Comparison of ENCODE assay signal across 14 cellular contexts in the genomic region with DNA sequence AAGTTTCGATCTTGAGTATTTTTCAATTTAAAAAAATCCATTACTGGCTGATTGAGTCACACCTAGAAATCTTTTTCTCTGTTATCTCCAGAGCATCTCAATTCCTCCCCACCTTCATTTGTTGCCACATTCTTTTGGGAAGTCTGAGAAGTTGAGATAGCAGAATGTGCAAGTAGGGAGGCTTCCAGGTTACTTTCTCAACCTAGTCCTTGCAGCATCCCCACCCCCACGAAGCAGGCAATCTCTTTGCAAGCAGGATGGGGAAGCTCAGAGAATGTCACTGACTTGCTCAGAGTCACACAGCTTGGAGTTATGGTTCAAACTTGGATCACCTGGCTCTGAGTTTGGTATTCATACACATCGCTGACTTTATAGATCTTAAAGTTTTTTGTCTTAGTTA. TPM values are rescaled to one million over a fixed set of nuclear protein-coding genes. Genes with fewer than 3 reads are reported as not detected.
A peak's percentile ranks its signal among the peaks of the same experiment; 100 is the strongest.
DNase-seq lines count a peak whose midpoint lies in the region; ATAC-seq and TF ChIP-seq lines count a peak whose summit lies in the region.
"Had no signal": no experiment of that assay in that cellular context is flagged by ENCODE, and none has a peak within 500 bp of the region (broad histone marks: within the 10 kb centered on the region; RNA-seq: fewer than 3 reads in every experiment).

No MANE protein-coding gene starts in this region.

- peaks cover under 1% of the 10 kb centered on the region for H3K9me3 Mint-ChIP-seq in activated T-helper 1 cell treated with anti-CD3 and anti-CD28 coated beads, Interleukin-12 subunit alpha, Interleukin-12 subunit beta, Interleukin-2, Interleukin-4 antibody, amounts not matched to agents 30 ng/mL and 10 ng/mL and 1 ng/mL, durations not matched to agents 14 hours and 24 hours and 36 hours
- H3K9me3 Mint-ChIP-seq in memory B cell: no peaks in the 10 kb centered on the region

- H3K36me3 ChIP-seq in heart right ventricle: no peaks in the 10 kb centered on the region
- H3K36me3 ChIP-seq in vagina: no peaks in the 10 kb centered on the region
- H3K36me3 ChIP-seq: neutrophil had no signal

- ATAC-seq in heart right ventricle (peak in 1 of 8 donors; percentile 7), memory B cell (ENCODE audit: low read depth) (no peak)

- H3K4me1 ChIP-seq in heart right ventricle: peaks cover 4 to 49% (median 38%) of the 10 kb centered on the region in 9 donors
- H3K4me1 ChIP-seq in vagina: peaks cover 33% of the 10 kb centered on the region

- H3K27me3 Mint-ChIP-seq in activated T-helper 1 cell treated with anti-CD3 and anti-CD28 coated beads, Interleukin-12 subunit alpha, Interleukin-12 subunit beta, Interleukin-2, Interleukin-4 antibody, amounts not matched to agents 30 ng/mL and 10 ng/mL and 1 ng/mL, durations not matched to agents 14 hours and 24 hours and 36 hours (ENCODE audit: insufficient read depth): no peaks in the 10 kb centered on the region
- no peaks in the 10 kb centered on the region for H3K27me3 Mint-ChIP-seq in memory B cell
- H3K27me3 Mint-ChIP-seq: stimulated activated naive B cell treated with anti-CD40 and anti-IgM and Interleukin-4, amounts not matched to agents 10 μg/mL and 1 μg/mL and 100 μg/mL, for 72 hours had no signal

- DNase-seq in heart right ventricle (no peak), cardiac septum (ENCODE audit: low spot score) (no peak), memory B cell (ENCODE audit: low spot score in 2 of 2) (no peak), vagina (ENCODE audit: extremely low spot score in 2 of 2) (no peak), substantia nigra (lab: John Stamatoyannopoulos, UW) (no peak), DMS114 treated with DMSO at 0.1 percent for 48 hours (lab: John Stamatoyannopoulos, UW; ENCODE audit: unreplicated experiment) (no peak), NCI-H2107 treated with DMSO at 0.1 percent for 48 hours (lab: John Stamatoyannopoulos, UW; ENCODE audit: unreplicated experiment) (no peak)
- no peak for DNase-seq in activated T-helper 1 cell treated with anti-CD3 and anti-CD28 coated beads, Interleukin-12 subunit alpha, Interleukin-12 subunit beta, Interleukin-2, Interleukin-4 antibody, amounts not matched to agents 30 ng/mL and 10 ng/mL and 1 ng/mL, durations not matched to agents 14 hours and 24 hours and 36 hours (ENCODE audit: low spot score)
- DNase-seq: HCEC 1CT; NCI-H226; stimulated activated naive B cell treated with anti-CD40 and anti-IgM and Interleukin-4, amounts not matched to agents 10 μg/mL and 1 μg/mL and 100 μg/mL, for 72 hours had no signal

- H3K9me3 ChIP-seq in heart right ventricle (no peaks in the 10 kb centered on the region), vagina (no peaks in the 10 kb centered on the region)
- H3K9me3 ChIP-seq: neutrophil had no signal

- H3K27ac ChIP-seq in heart right ventricle (peak overlapping the region in 9 of 10 donors; percentile 44 to 88 (median 81)), vagina (peak overlapping the region; percentile 60), substantia nigra (ENCODE audit: low read depth, low read length, poor library complexity, severe bottlenecking) (no peak overlapping the region)
- H3K27ac ChIP-seq: C4-2B, KMS-11, neutrophil had no signal

- H3K27me3 ChIP-seq in heart right ventricle: no peaks in the 10 kb centered on the region
- H3K27me3 ChIP-seq in vagina: no peaks in the 10 kb centered on the region
- H3K27me3 ChIP-seq: neutrophil had no signal

- peaks cover 33% of the 10 kb centered on the region for H3K4me1 Mint-ChIP-seq in activated T-helper 1 cell treated with anti-CD3 and anti-CD28 coated beads, Interleukin-12 subunit alpha, Interleukin-12 subunit beta, Interleukin-2, Interleukin-4 antibody, amounts not matched to agents 30 ng/mL and 10 ng/mL and 1 ng/mL, durations not matched to agents 14 hours and 24 hours and 36 hours (ENCODE audit: low read depth)
- peaks cover 19% of the 10 kb centered on the region for H3K4me1 Mint-ChIP-seq in memory B cell

- no peaks in the 10 kb centered on the region for H3K36me3 Mint-ChIP-seq in activated T-helper 1 cell treated with anti-CD3 and anti-CD28 coated beads, Interleukin-12 subunit alpha, Interleukin-12 subunit beta, Interleukin-2, Interleukin-4 antibody, amounts not matched to agents 30 ng/mL and 10 ng/mL and 1 ng/mL, durations not matched to agents 14 hours and 24 hours and 36 hours (ENCODE audit: low read depth)
- no peaks in the 10 kb centered on the region for H3K36me3 Mint-ChIP-seq in memory B cell
- H3K36me3 Mint-ChIP-seq: stimulated activated naive B cell treated with anti-CD40 and anti-IgM and Interleukin-4, amounts not matched to agents 10 μg/mL and 1 μg/mL and 100 μg/mL, for 72 hours had no signal

- no peak for TF ChIP-seq POLR2A in vagina (IDR thresholded peaks at IDR 0.05)

- H3K27ac Mint-ChIP-seq in activated T-helper 1 cell treated with anti-CD3 and anti-CD28 coated beads, Interleukin-12 subunit alpha, Interleukin-12 subunit beta, Interleukin-2, Interleukin-4 antibody, amounts not matched to agents 30 ng/mL and 10 ng/mL and 1 ng/mL, durations not matched to agents 14 hours and 24 hours and 36 hours: peak overlapping the region; percentile 92
- H3K27ac Mint-ChIP-seq in memory B cell: peak overlapping the region; percentile 75

- peak overlapping the region; percentile 69 for H3K4me3 Mint-ChIP-seq in activated T-helper 1 cell treated with anti-CD3 and anti-CD28 coated beads, Interleukin-12 subunit alpha, Interleukin-12 subunit beta, Interleukin-2, Interleukin-4 antibody, amounts not matched to agents 30 ng/mL and 10 ng/mL and 1 ng/mL, durations not matched to agents 14 hours and 24 hours and 36 hours
- no peak overlapping the region for H3K4me3 Mint-ChIP-seq in memory B cell

- H3K4me3 ChIP-seq in heart right ventricle: no peak overlapping the region
- no peak overlapping the region for H3K4me3 ChIP-seq in vagina

- WGBS in heart right ventricle, 2 donors: 66 to 73% methylated on average over 3 of the region's 3 CpGs

- TF ChIP-seq CTCF in heart right ventricle (IDR thresholded peaks at IDR 0.05) (no peak), vagina (IDR thresholded peaks at IDR 0.05) (no peak)

- intact Hi-C loops in heart right ventricle (cut with DNase I): no loop called here
- intact Hi-C loops in cardiac septum (cut with DNase I): no loop called here
- intact Hi-C loops in activated T-helper 1 cell treated with anti-CD3 and anti-CD28 coated beads, Interleukin-12 subunit alpha, Interleukin-12 subunit beta, Interleukin-2, Interleukin-4 antibody, amounts not matched to agents 30 ng/mL and 10 ng/mL and 1 ng/mL, durations not matched to agents 14 hours and 24 hours and 36 hours (cut with micrococcal nuclease): loop anchor here (1.0 to 10.0 kb wide), 4 partner anchors 49 to 901 kb away; no protein-coding TSS in a partner anchor
- intact Hi-C loops in vagina (cut with DNase I): no loop called here

RNA-seq across cellular contexts. Expression of gene LCLAT1, which starts 26.0 kb away (rescaled TPM):
- 10 to 100 TPM; 26.6 to 56.4 (median 44.9) TPM for total RNA-seq in heart right ventricle
- polyA plus RNA-seq in heart right ventricle: 1 to 10 TPM; 8.0 to 8.5 TPM
- 39.9 TPM for total RNA-seq in cardiac septum
- total RNA-seq in activated T-helper 1 cell treated with anti-CD3 and anti-CD28 coated beads, Interleukin-12 subunit alpha, Interleukin-12 subunit beta, Interleukin-2, Interleukin-4 antibody, amounts not matched to agents 30 ng/mL and 10 ng/mL and 1 ng/mL, durations not matched to agents 14 hours and 24 hours and 36 hours: 40.1 and 46.2 TPM in 2 replicates
- total RNA-seq in vagina: 19.6 TPM
